ENCODE assay signal across 8 cellular contexts in the genomic region with DNA sequence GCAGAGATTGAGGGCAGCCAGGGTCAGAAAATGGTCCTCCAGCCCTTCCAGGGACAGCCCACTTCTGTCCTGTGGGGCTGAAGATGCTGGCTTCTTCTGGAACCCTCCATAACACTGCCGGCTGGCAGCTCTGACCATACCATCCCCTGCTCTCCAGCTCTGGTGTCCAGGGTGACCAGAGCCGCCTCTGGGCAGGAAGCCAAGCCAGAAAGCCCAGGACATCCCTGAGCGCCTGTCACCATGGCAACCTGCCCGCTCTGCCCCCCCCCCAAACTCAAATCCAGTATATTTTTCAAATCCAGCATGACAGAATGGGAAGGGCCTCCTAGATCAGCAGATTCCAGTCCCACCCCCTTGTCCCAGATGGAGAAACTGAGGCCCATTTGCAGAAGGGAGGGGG. TPM values are rescaled to one million over a fixed set of nuclear protein-coding genes. Genes with fewer than 3 reads are reported as not detected.
DNase-seq lines count a peak whose midpoint lies in the region; ATAC-seq and TF ChIP-seq lines count a peak whose summit lies in the region.

No MANE protein-coding gene starts in this region.

- no peak overlapping the region for H3K27ac ChIP-seq in prostate gland

- no peaks in the 10 kb centered on the region for H3K9me3 ChIP-seq in prostate gland

- H3K4me1 ChIP-seq in prostate gland (replicated peaks), result peaks cover 5% of the 10 kb centered on the region

- H3K4me3 ChIP-seq in prostate gland, result peak overlapping the region in 1 of 2 donors; percentile 18

- in situ Hi-C loops in Caki2 (cut with HindIII; ENCODE audit: low pct_unique_long_range_greater_than_20kb, low sequenced_read_pairs), result no loop called here

- intact Hi-C loops in prostate gland (cut with DNase I), result loop anchor here (10.0 kb wide), 3 partner anchors 164 to 624 kb away; partner anchors contain the start of gene MYL3

- DNase-seq in Caki2 (ENCODE audit: low read depth) (peak; percentile 53), NCI-H748 (lab: John Stamatoyannopoulos, UW; ENCODE audit: unreplicated experiment) (peak; percentile 86), glomerular visceral epithelial cell (ENCODE audit: extremely low spot score) (peak; percentile 66), retina (peak; percentile 76), prostate gland (ENCODE audit: low spot score) (no peak)
- DNase-seq in stimulated activated CD8-positive, alpha-beta memory T cell treated with anti-CD3 and anti-CD28 coated beads, Interleukin-4, amount 100 ng/mL, for 48 hours, result no peak

- peaks cover 6% of the 10 kb centered on the region for H3K27me3 ChIP-seq in prostate gland (replicated peaks; ENCODE audit: insufficient read depth)

- ATAC-seq in HG02798 (IDR thresholded peaks at IDR 0.05; ENCODE audit: poor library complexity, unreplicated experiment) (no peak), GM18907 (IDR thresholded peaks at IDR 0.05; ENCODE audit: unreplicated experiment) (no peak)

- no peaks in the 10 kb centered on the region for H3K36me3 ChIP-seq in prostate gland

- no peak for TF ChIP-seq CTCF in prostate gland (IDR thresholded peaks at IDR 0.05)

- WGBS in prostate gland, result 25% methylated on average over 4 of the region's 4 CpGs

- TF ChIP-seq POLR2A in prostate gland (IDR thresholded peaks at IDR 0.05), result no peak

RNA-seq across cellular contexts. Expression of gene TMIE, which starts 0.4 kb away (rescaled TPM):
- not detected in 2 replicates for total RNA-seq in Caki2 (2014; rRNA removed; shearing (Covaris generic); ENCODE audit: low replicate concordance)
- 1 to 10 TPM in 1 of 2 donors, under 1 TPM in 1; 0.18 to 1.6 TPM for total RNA-seq in prostate gland

RNA-seq across cellular contexts. Expression of gene ALS2CL, which starts 7.3 kb away (rescaled TPM):
- total RNA-seq in Caki2 (2014; rRNA removed; shearing (Covaris generic); ENCODE audit: low replicate concordance), result 2.1 and 3.9 TPM in 2 replicates
- 10 to 100 TPM in 1 of 2 donors, 1 to 10 TPM in 1; 8.1 to 18.9 TPM for total RNA-seq in prostate gland

RNA-seq across cellular contexts. Expression of gene PRSS50, which starts 16.9 kb away (rescaled TPM):
- not detected in 2 replicates for total RNA-seq in Caki2 (2014; rRNA removed; shearing (Covaris generic); ENCODE audit: low replicate concordance)
- under 1 TPM; 0.14 to 0.80 TPM for total RNA-seq in prostate gland

Comparison
In these comparisons a context has a peak if more than half of its experiments do, and no peak if none do; other contexts are left out.
1. DNase-seq: peak in Caki2 (single experiment), NCI-H748 (single experiment), glomerular visceral epithelial cell (single experiment) and retina (single experiment); none in prostate gland (single experiment) and stimulated activated CD8-positive, alpha-beta memory T cell treated with anti-CD3 and anti-CD28 coated beads, Interleukin-4, amount 100 ng/mL, for 48 hours (single experiment).